33 cellular contexts compared by ENCODE assay signal in genomic region chr5:58281189-58281588, GRCh38.
"Had no signal": no experiment of that assay in that cellular context is flagged by ENCODE, and none has a peak within 500 bp of the region (broad histone marks: within the 10 kb centered on the region; RNA-seq: fewer than 3 reads in every experiment).

No MANE protein-coding gene starts in this region.

- H3K9me3 ChIP-seq: ascending aorta, SJCRH30 had no signal

- H3K27ac Mint-ChIP-seq: activated B cell treated with CpG ODN at 0.5 μM for 24 hours; activated CD4-positive, alpha-beta memory T cell treated with anti-CD3 and anti-CD28 coated beads, Interleukin-2, amount 10 ng/mL, durations not matched to agents 7 days and 5 days; activated CD8-positive, alpha-beta memory T cell treated with anti-CD3 and anti-CD28 coated beads, Interleukin-2, amount 10 ng/mL, durations not matched to agents 7 days and 5 days; activated naive CD4-positive, alpha-beta T cell treated with anti-CD3 and anti-CD28 coated beads, Interleukin-2, amount 50 U/mL, for 24 hours; activated naive CD8-positive, alpha-beta T cell treated with anti-CD3 and anti-CD28 coated beads, Interleukin-2, amount 10 ng/mL, durations not matched to agents 7 days and 5 days; activated T-helper 2 cell treated with anti-CD3 and anti-CD28 coated beads, Interferon-gamma antibody, Interleukin-2, Interleukin-4, amounts not matched to agents 10 μg/mL and 5 μg/mL and 100 μg/mL, durations not matched to agents 14 hours and 24 hours and 36 hours had no signal

- H3K4me3 Mint-ChIP-seq: activated B cell treated with CpG ODN at 0.5 μM for 24 hours; activated CD4-positive, alpha-beta memory T cell treated with anti-CD3 and anti-CD28 coated beads, Interleukin-2, amount 10 ng/mL, durations not matched to agents 7 days and 5 days; activated CD8-positive, alpha-beta memory T cell treated with anti-CD3 and anti-CD28 coated beads, Interleukin-2, amount 10 ng/mL, durations not matched to agents 7 days and 5 days; activated naive CD4-positive, alpha-beta T cell treated with anti-CD3 and anti-CD28 coated beads, Interleukin-2, amount 50 U/mL, for 24 hours; activated naive CD8-positive, alpha-beta T cell treated with anti-CD3 and anti-CD28 coated beads, Interleukin-2, amount 10 ng/mL, durations not matched to agents 7 days and 5 days had no signal

- H3K36me3 ChIP-seq: ascending aorta, SJCRH30 had no signal

- H3K27me3 Mint-ChIP-seq: activated CD4-positive, alpha-beta memory T cell treated with anti-CD3 and anti-CD28 coated beads, Interleukin-2, amount 10 ng/mL, durations not matched to agents 7 days and 5 days; activated CD8-positive, alpha-beta memory T cell treated with anti-CD3 and anti-CD28 coated beads, Interleukin-2, amount 10 ng/mL, durations not matched to agents 7 days and 5 days; activated naive CD8-positive, alpha-beta T cell treated with anti-CD3 and anti-CD28 coated beads, Interleukin-2, amount 10 ng/mL, durations not matched to agents 7 days and 5 days had no signal

- H3K4me1 Mint-ChIP-seq: activated B cell treated with CpG ODN at 0.5 μM for 24 hours; activated CD8-positive, alpha-beta memory T cell treated with anti-CD3 and anti-CD28 coated beads, Interleukin-2, amount 10 ng/mL, durations not matched to agents 7 days and 5 days; activated naive CD4-positive, alpha-beta T cell treated with anti-CD3 and anti-CD28 coated beads, Interleukin-2, amount 50 U/mL, for 24 hours; activated naive CD8-positive, alpha-beta T cell treated with anti-CD3 and anti-CD28 coated beads, Interleukin-2, amount 10 ng/mL, durations not matched to agents 7 days and 5 days had no signal

- H3K36me3 Mint-ChIP-seq: activated CD8-positive, alpha-beta memory T cell treated with anti-CD3 and anti-CD28 coated beads, Interleukin-2, amount 10 ng/mL, durations not matched to agents 7 days and 5 days; activated naive CD4-positive, alpha-beta T cell treated with anti-CD3 and anti-CD28 coated beads, Interleukin-2, amount 50 U/mL, for 24 hours; activated naive CD8-positive, alpha-beta T cell treated with anti-CD3 and anti-CD28 coated beads, Interleukin-2, amount 10 ng/mL, durations not matched to agents 7 days and 5 days had no signal

- H3K9me3 Mint-ChIP-seq: activated B cell treated with CpG ODN at 0.5 μM for 24 hours; activated CD4-positive, alpha-beta memory T cell treated with anti-CD3 and anti-CD28 coated beads, Interleukin-2, amount 10 ng/mL, durations not matched to agents 7 days and 5 days; activated naive CD4-positive, alpha-beta T cell treated with anti-CD3 and anti-CD28 coated beads, Interleukin-2, amount 50 U/mL, for 24 hours; activated naive CD8-positive, alpha-beta T cell treated with anti-CD3 and anti-CD28 coated beads, Interleukin-2, amount 10 ng/mL, durations not matched to agents 7 days and 5 days; activated T-helper 2 cell treated with anti-CD3 and anti-CD28 coated beads, Interferon-gamma antibody, Interleukin-2, Interleukin-4, amounts not matched to agents 10 μg/mL and 5 μg/mL and 100 μg/mL, durations not matched to agents 14 hours and 24 hours and 36 hours had no signal

- H3K4me1 ChIP-seq: ascending aorta, SJCRH30 had no signal

- H3K27ac ChIP-seq: ascending aorta, SJCRH30, SK-N-MC, VCaP had no signal

- H3K4me3 ChIP-seq: ascending aorta, K562, SJCRH30, SK-N-MC had no signal

- H3K27me3 ChIP-seq: ascending aorta, SJCRH30 had no signal

- DNase-seq: activated B cell treated with CpG ODN at 0.5 μM for 24 hours; activated CD4-positive, alpha-beta memory T cell treated with anti-CD3 and anti-CD28 coated beads, Interleukin-2, amount 10 ng/mL, durations not matched to agents 7 days and 5 days; activated CD4-positive, alpha-beta T cell treated with anti-CD3 and anti-CD28 coated beads for 4 hours; activated CD4-positive, CD25-positive, alpha-beta regulatory T cell treated with anti-CD3 and anti-CD28 coated beads, Interleukin-2, amount 50 U/mL, for 72 hours; activated CD8-positive, alpha-beta memory T cell treated with anti-CD3 and anti-CD28 coated beads for 24 hours; activated CD8-positive, alpha-beta memory T cell treated with anti-CD3 and anti-CD28 coated beads, Interleukin-2, amount 10 ng/mL, durations not matched to agents 7 days and 5 days; activated CD8-positive, alpha-beta memory T cell treated with anti-CD3 and anti-CD28 coated beads, Interleukin-2, amount 50 U/mL, for 48 hours; activated gamma-delta T cell; activated naive CD4-positive, alpha-beta T cell treated with Interleukin-2 at 50 U/mL for 16 hours; activated naive CD8-positive, alpha-beta T cell treated with anti-CD3 and anti-CD28 coated beads, Interleukin-2, amount 10 ng/mL, durations not matched to agents 7 days and 5 days; amygdala; caudate nucleus; IMR-90; NCI-H1105; NCI-H1417 treated with DMSO at 0.1 percent for 48 hours; NCI-H187 treated with DMSO at 0.1 percent for 48 hours; NCI-H2081; NCI-H2171 treated with DMSO at 0.1 percent for 48 hours; NCI-H2227 treated with DMSO at 0.1 percent for 48 hours; NCI-H446 treated with DMSO at 0.1 percent for 48 hours; NCI-H524; SHP77; SJCRH30; SW 1271; T-helper 1 cell; T-helper 2 cell; T-helper 9 cell had no signal
